In genomic region chr5:178216088-178216534, GRCh38 we compare ENCODE assay signal across 15 cellular contexts.
DNase-seq lines count a peak whose midpoint lies in the region; ATAC-seq lines count a peak whose summit lies in the region.
"Had no signal": no experiment of that assay in that cellular context is flagged by ENCODE, and none has a peak within 500 bp of the region (broad histone marks: within the 10 kb centered on the region; RNA-seq: fewer than 3 reads in every experiment).

No MANE protein-coding gene starts in this region.

- no peak for ATAC-seq in central memory CD8-positive, alpha-beta T cell (replicated peaks; ENCODE audit: extremely low read depth, poor library complexity, severe bottlenecking)
- peak; percentile 67 for ATAC-seq in stimulated activated naive CD8-positive, alpha-beta T cell treated with anti-CD3 and anti-CD28 coated beads, Interleukin-15, amount 100 ng/mL, for 72 hours
- no peak for ATAC-seq in HG02763 (IDR thresholded peaks at IDR 0.05; ENCODE audit: unreplicated experiment)
- ATAC-seq: gastroesophageal sphincter, psoas muscle had no signal

- no peak overlapping the region for H3K4me3 Mint-ChIP-seq in activated naive CD4-positive, alpha-beta T cell treated with anti-CD3 and anti-CD28 coated beads, Interleukin-2, amount 50 U/mL, for 24 hours
- H3K4me3 Mint-ChIP-seq in central memory CD8-positive, alpha-beta T cell, result no peak overlapping the region
- peak overlapping the region in 1 of 2 donors; percentile 24 for H3K4me3 Mint-ChIP-seq in stimulated activated naive CD8-positive, alpha-beta T cell treated with anti-CD3 and anti-CD28 coated beads, Interleukin-15, amount 100 ng/mL, for 72 hours
- H3K4me3 Mint-ChIP-seq: brain had no signal

- H3K27ac Mint-ChIP-seq in activated naive CD4-positive, alpha-beta T cell treated with anti-CD3 and anti-CD28 coated beads, Interleukin-2, amount 50 U/mL, for 24 hours, result peak overlapping the region; percentile 73
- peak overlapping the region; percentile 19 for H3K27ac Mint-ChIP-seq in central memory CD8-positive, alpha-beta T cell (ENCODE audit: low read depth)
- peak overlapping the region; percentile 95 to 98 for H3K27ac Mint-ChIP-seq in stimulated activated naive CD8-positive, alpha-beta T cell treated with anti-CD3 and anti-CD28 coated beads, Interleukin-15, amount 100 ng/mL, for 72 hours

- peaks cover 12% of the 10 kb centered on the region for H3K36me3 Mint-ChIP-seq in activated naive CD4-positive, alpha-beta T cell treated with anti-CD3 and anti-CD28 coated beads, Interleukin-2, amount 50 U/mL, for 24 hours
- H3K36me3 Mint-ChIP-seq in central memory CD8-positive, alpha-beta T cell (ENCODE audit: insufficient read depth), result peaks cover 54% of the 10 kb centered on the region

- H3K27me3 Mint-ChIP-seq in activated naive CD4-positive, alpha-beta T cell treated with anti-CD3 and anti-CD28 coated beads, Interleukin-2, amount 50 U/mL, for 24 hours, result no peaks in the 10 kb centered on the region
- no peaks in the 10 kb centered on the region for H3K27me3 Mint-ChIP-seq in central memory CD8-positive, alpha-beta T cell
- H3K27me3 Mint-ChIP-seq in stimulated activated naive CD8-positive, alpha-beta T cell treated with anti-CD3 and anti-CD28 coated beads, Interleukin-15, amount 100 ng/mL, for 72 hours, result no peaks in the 10 kb centered on the region
- H3K27me3 Mint-ChIP-seq: brain had no signal

- no peaks in the 10 kb centered on the region for H3K9me3 Mint-ChIP-seq in activated naive CD4-positive, alpha-beta T cell treated with anti-CD3 and anti-CD28 coated beads, Interleukin-2, amount 50 U/mL, for 24 hours
- H3K9me3 Mint-ChIP-seq in central memory CD8-positive, alpha-beta T cell, result no peaks in the 10 kb centered on the region
- no peaks in the 10 kb centered on the region for H3K9me3 Mint-ChIP-seq in stimulated activated naive CD8-positive, alpha-beta T cell treated with anti-CD3 and anti-CD28 coated beads, Interleukin-15, amount 100 ng/mL, for 72 hours
- H3K9me3 Mint-ChIP-seq: brain had no signal

- no peak for DNase-seq in activated naive CD4-positive, alpha-beta T cell treated with Interleukin-2 at 50 U/mL for 16 hours
- DNase-seq in SKM-1 (lab: John Stamatoyannopoulos, UW; ENCODE audit: unreplicated experiment) (peak; percentile 53), T-helper 9 cell (no peak), dedifferentiated amniotic fluid mesenchymal stem cell (ENCODE audit: extremely low spot score) (no peak)
- no peak for DNase-seq in central memory CD8-positive, alpha-beta T cell (ENCODE audit: low spot score in 2 of 2)
- DNase-seq in stimulated activated naive CD8-positive, alpha-beta T cell treated with anti-CD3 and anti-CD28 coated beads, Interleukin-15, amount 100 ng/mL, for 72 hours, result peak in 1 of 2 donors; percentile 52
- DNase-seq: DMS153, midbrain, NCI-H1436, NCI-H510A, psoas muscle had no signal

- peaks cover 30% of the 10 kb centered on the region for H3K4me1 Mint-ChIP-seq in activated naive CD4-positive, alpha-beta T cell treated with anti-CD3 and anti-CD28 coated beads, Interleukin-2, amount 50 U/mL, for 24 hours
- peaks cover 27% of the 10 kb centered on the region for H3K4me1 Mint-ChIP-seq in central memory CD8-positive, alpha-beta T cell
- peaks cover 62% of the 10 kb centered on the region for H3K4me1 Mint-ChIP-seq in stimulated activated naive CD8-positive, alpha-beta T cell treated with anti-CD3 and anti-CD28 coated beads, Interleukin-15, amount 100 ng/mL, for 72 hours

Comparison
In these comparisons a context has a peak if more than half of its experiments do, and no peak if none do; other contexts are left out.
1. H3K27ac Mint-ChIP-seq: peak in every context shown above with its lines; median percentile 96 in stimulated activated naive CD8-positive, alpha-beta T cell treated with anti-CD3 and anti-CD28 coated beads, Interleukin-15, amount 100 ng/mL, for 72 hours; 73 in activated naive CD4-positive, alpha-beta T cell treated with anti-CD3 and anti-CD28 coated beads, Interleukin-2, amount 50 U/mL, for 24 hours; 19 in central memory CD8-positive, alpha-beta T cell.